In genomic region chr15:40436116-40436891, GRCh38 we compare ENCODE assay signal across 8 cellular contexts. TPM values are rescaled to one million over a fixed set of nuclear protein-coding genes. Genes with fewer than 3 reads are reported as not detected.
DNase-seq lines count a peak whose midpoint lies in the region; ATAC-seq and TF ChIP-seq lines count a peak whose summit lies in the region.

No MANE protein-coding gene starts in this region.

- H3K9ac ChIP-seq in ES-I3 (ENCODE audit: low read depth, low read length), result peak overlapping the region; percentile 64

- H2AFZ ChIP-seq in OCI-LY7 (ENCODE audit: low read length), result no peak overlapping the region

- intact Hi-C loops in OCI-LY7 (cut with micrococcal nuclease; ENCODE audit: unreplicated experiment), result no loop called here

- H3K27ac ChIP-seq in OCI-LY7 (ENCODE audit: low read depth, low read length, poor library complexity, severe bottlenecking), result no peak overlapping the region

- H3K9me3 Mint-ChIP-seq in progenitor cell of endocrine pancreas (ENCODE audit: low read depth), result no peaks in the 10 kb centered on the region

- H4K20me1 ChIP-seq in OCI-LY7 (ENCODE audit: insufficient read depth, low read length), result no peaks in the 10 kb centered on the region

- POLR2A ChIA-PET in OCI-LY7 (lab: Charles Lee), result interaction anchor here (0.6 kb wide), 1 partner anchor 61 kb away, joined by 5 read pairs; no protein-coding TSS in a partner anchor

- CTCF ChIA-PET in OCI-LY7 (lab: Charles Lee; ENCODE audit: unreplicated experiment), result interaction anchor here (0.5 kb wide), 1 partner anchor 371 kb away, joined by 3 read pairs; no protein-coding TSS in a partner anchor

- no peak for DNase-seq in OCI-LY7 (ENCODE audit: low spot score)
- no peak for DNase-seq in epithelial cell of proximal tubule (ENCODE audit: low read depth)
- no peak for DNase-seq in progenitor cell of endocrine pancreas (ENCODE audit: low spot score, unreplicated experiment)
- no peak for DNase-seq in NCI-H524 treated with DMSO at 0.1 percent for 48 hours (lab: John Stamatoyannopoulos, UW)
- no peak for DNase-seq in D341Med (ENCODE audit: low spot score)
- no peak for DNase-seq in 8988T

- peak overlapping the region; percentile 35; the same call in 1 of the 2 replicates for H3K4me2 ChIP-seq in OCI-LY7 (ENCODE audit: low read length)

- H3K36me3 Mint-ChIP-seq in progenitor cell of endocrine pancreas (ENCODE audit: insufficient read depth), result no peaks in the 10 kb centered on the region

- no peak overlapping the region for H3K27ac Mint-ChIP-seq in progenitor cell of endocrine pancreas

- ATAC-seq in HG03521 (IDR thresholded peaks at IDR 0.05; ENCODE audit: unreplicated experiment), result no peak

- peak overlapping the region; percentile 34 for H3K4me3 Mint-ChIP-seq in progenitor cell of endocrine pancreas (ENCODE audit: low read depth)

- H3K36me3 ChIP-seq in ES-I3 (ENCODE audit: insufficient read depth, low read length) (no peaks in the 10 kb centered on the region), OCI-LY7 (ENCODE audit: insufficient read depth, low read length) (no peaks in the 10 kb centered on the region)

- TF ChIP-seq CTCF in OCI-LY7 (conservative IDR thresholded peaks at IDR 0.05; ENCODE audit: low read length), result no peak
- no peak for TF ChIP-seq CTCF in epithelial cell of proximal tubule (conservative IDR thresholded peaks at IDR 0.05; ENCODE audit: low read depth, low read length)
- no peak for TF ChIP-seq CTCF in progenitor cell of endocrine pancreas (IDR thresholded peaks at IDR 0.05; ENCODE audit: unreplicated experiment)

- H3K27me3 Mint-ChIP-seq in progenitor cell of endocrine pancreas, result peaks cover 81% of the 10 kb centered on the region

- H3K4me1 ChIP-seq in ES-I3 (ENCODE audit: insufficient read depth, low read length) (peaks cover 8% of the 10 kb centered on the region), OCI-LY7 (ENCODE audit: insufficient read depth, low read length, poor library complexity, severe bottlenecking) (peaks cover 12% of the 10 kb centered on the region)

- H3K9me3 ChIP-seq in ES-I3 (ENCODE audit: control insufficient read depth, insufficient read depth, low read length) (no peaks in the 10 kb centered on the region), OCI-LY7 (ENCODE audit: low read length) (no peaks in the 10 kb centered on the region)

- peaks cover 16% of the 10 kb centered on the region for H3K4me1 Mint-ChIP-seq in progenitor cell of endocrine pancreas (ENCODE audit: low read depth)

- no peak overlapping the region for H3K4me3 ChIP-seq in OCI-LY7 (ENCODE audit: low read depth, low read length, poor library complexity, severe bottlenecking)
- peak overlapping the region; percentile 51 for H3K4me3 ChIP-seq in epithelial cell of proximal tubule (ENCODE audit: low read depth, low read length)

- H3K79me2 ChIP-seq in OCI-LY7 (ENCODE audit: insufficient read depth, low read depth, low read length), result no peaks in the 10 kb centered on the region

- BruUV-seq in OCI-LY7 (replicated peaks; lab: Mats Ljungman, UMichigan), result no TSS peak

- H3K9me2 ChIP-seq in OCI-LY7 (ENCODE audit: insufficient read depth, low read length), result no peaks in the 10 kb centered on the region

RNA-seq across cellular contexts. Expression of gene BAHD1, which starts 4.4 kb away (rescaled TPM):
- 14.6 and 15.0 TPM in 2 replicates for total RNA-seq in OCI-LY7 (2014; rRNA removed; shearing (Covaris generic))
- total RNA-seq in OCI-LY7 (2022) (22.3 TPM in 2 replicates), epithelial cell of proximal tubule (14.0 and 15.7 TPM in 2 replicates), progenitor cell of endocrine pancreas (24.1 and 24.3 TPM in 2 replicates)

RNA-seq across cellular contexts. Expression of gene IVD, which starts 30.7 kb away (rescaled TPM):
- 16.4 and 20.6 TPM in 2 replicates for total RNA-seq in OCI-LY7 (2014; rRNA removed; shearing (Covaris generic))
- total RNA-seq in OCI-LY7 (2022) (57.2 and 67.3 TPM in 2 replicates), epithelial cell of proximal tubule (34.4 and 41.2 TPM in 2 replicates), progenitor cell of endocrine pancreas (82.0 and 93.0 TPM in 2 replicates)

RNA-seq across cellular contexts. Expression of gene CHST14, which starts 34.5 kb away (rescaled TPM):
- total RNA-seq in OCI-LY7 (2014; rRNA removed; shearing (Covaris generic)), result 5.6 and 7.3 TPM in 2 replicates
- total RNA-seq in OCI-LY7 (2022) (13.6 and 15.3 TPM in 2 replicates), epithelial cell of proximal tubule (14.4 and 20.0 TPM in 2 replicates), progenitor cell of endocrine pancreas (29.1 and 29.3 TPM in 2 replicates)

RNA-seq across cellular contexts. Expression of gene KNSTRN, which starts 53.8 kb away (rescaled TPM):
- 71.3 and 89.6 TPM in 2 replicates for total RNA-seq in OCI-LY7 (2014; rRNA removed; shearing (Covaris generic))
- total RNA-seq in OCI-LY7 (2022), result 106 TPM in 2 replicates
- total RNA-seq in epithelial cell of proximal tubule, result 54.7 and 107 TPM in 2 replicates
- 44.8 and 46.2 TPM in 2 replicates for total RNA-seq in progenitor cell of endocrine pancreas
